Comparison of ENCODE assay signal across 18 cellular contexts in the genomic region with DNA sequence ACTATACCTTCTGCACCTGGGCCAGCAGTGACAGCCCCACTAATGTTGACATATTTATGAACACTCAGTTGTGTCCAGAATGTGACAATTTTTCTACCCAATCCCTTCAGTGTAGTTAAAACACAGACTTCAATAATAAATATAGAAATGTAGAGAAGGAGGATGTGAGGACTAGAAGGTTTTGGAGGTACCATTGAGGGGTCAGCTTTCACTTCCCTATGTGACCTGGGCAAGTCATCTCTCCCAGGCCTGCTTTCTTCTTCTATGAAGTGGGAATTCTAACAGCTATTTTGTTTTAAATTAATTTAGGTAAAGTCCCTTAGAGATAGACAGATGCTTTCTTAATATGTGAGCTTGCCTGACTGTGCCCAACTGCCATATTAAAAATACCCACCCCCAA.
"Had no signal": no experiment of that assay in that cellular context is flagged by ENCODE, and none has a peak within 500 bp of the region (broad histone marks: within the 10 kb centered on the region; RNA-seq: fewer than 3 reads in every experiment).

No MANE protein-coding gene starts in this region.

- H3K36me3 ChIP-seq: cardiac muscle cell, esophagus squamous epithelium, upper lobe of right lung had no signal

- H3K9me3 ChIP-seq: esophagus squamous epithelium, upper lobe of right lung had no signal

- DNase-seq: activated CD4-positive, alpha-beta T cell treated with anti-CD3 and anti-CD28 coated beads for 36 hours; activated CD4-positive, alpha-beta T cell treated with anti-CD3 and anti-CD28 coated beads, Interleukin-2, amount 50 U/mL, for 48 hours; activated naive CD4-positive, alpha-beta T cell; activated naive CD8-positive, alpha-beta T cell treated with anti-CD3 and anti-CD28 coated beads for 36 hours; amygdala; effector CD8-positive, alpha-beta T cell; esophagus squamous epithelium; immature natural killer cell; kidney glomerular epithelial cell; left ventricle myocardium superior; nephron progenitor cell; occipital lobe; stimulated activated naive B cell treated with anti-CD40 and anti-IgM and Interleukin-4, amounts not matched to agents 10 μg/mL and 1 μg/mL and 100 μg/mL, for 72 hours; upper lobe of right lung had no signal

- H3K4me3 ChIP-seq: cardiac muscle cell, esophagus squamous epithelium, upper lobe of right lung had no signal

- H3K27ac ChIP-seq: cardiac muscle cell, esophagus squamous epithelium, upper lobe of right lung had no signal

- H3K27ac Mint-ChIP-seq: activated CD4-positive, alpha-beta T cell treated with anti-CD3 and anti-CD28 coated beads for 36 hours; activated naive CD8-positive, alpha-beta T cell treated with anti-CD3 and anti-CD28 coated beads for 36 hours; activated T-helper 1 cell treated with anti-CD3 and anti-CD28 coated beads, Interleukin-12 subunit alpha, Interleukin-12 subunit beta, Interleukin-2, Interleukin-4 antibody, amounts not matched to agents 30 ng/mL and 10 ng/mL and 1 ng/mL, durations not matched to agents 14 hours and 24 hours and 36 hours; dendritic cell treated with granulocyte-macrophage colony-stimulating factor and Interleukin-4, amounts not matched to agents 40 ng/mL and 50 ng/mL, for 4 days; immature natural killer cell; nephron progenitor cell; stimulated activated naive B cell treated with anti-CD40 and anti-IgM and Interleukin-4, amounts not matched to agents 10 μg/mL and 1 μg/mL and 100 μg/mL, for 72 hours; WTC11 had no signal

- H3K9me3 Mint-ChIP-seq: activated naive CD8-positive, alpha-beta T cell treated with anti-CD3 and anti-CD28 coated beads for 36 hours; activated T-helper 1 cell treated with anti-CD3 and anti-CD28 coated beads, Interleukin-12 subunit alpha, Interleukin-12 subunit beta, Interleukin-2, Interleukin-4 antibody, amounts not matched to agents 30 ng/mL and 10 ng/mL and 1 ng/mL, durations not matched to agents 14 hours and 24 hours and 36 hours; dendritic cell treated with granulocyte-macrophage colony-stimulating factor and Interleukin-4, amounts not matched to agents 40 ng/mL and 50 ng/mL, for 4 days; nephron progenitor cell; WTC11 had no signal

- H3K4me1 ChIP-seq: esophagus squamous epithelium, upper lobe of right lung had no signal

- H3K4me1 Mint-ChIP-seq: activated CD4-positive, alpha-beta T cell treated with anti-CD3 and anti-CD28 coated beads for 36 hours; activated naive CD8-positive, alpha-beta T cell treated with anti-CD3 and anti-CD28 coated beads for 36 hours; immature natural killer cell; stimulated activated naive B cell treated with anti-CD40 and anti-IgM and Interleukin-4, amounts not matched to agents 10 μg/mL and 1 μg/mL and 100 μg/mL, for 72 hours; WTC11 had no signal

- H3K27me3 Mint-ChIP-seq: activated naive CD8-positive, alpha-beta T cell treated with anti-CD3 and anti-CD28 coated beads for 36 hours; dendritic cell treated with granulocyte-macrophage colony-stimulating factor and Interleukin-4, amounts not matched to agents 40 ng/mL and 50 ng/mL, for 4 days; stimulated activated naive B cell treated with anti-CD40 and anti-IgM and Interleukin-4, amounts not matched to agents 10 μg/mL and 1 μg/mL and 100 μg/mL, for 72 hours had no signal

- H3K27me3 ChIP-seq: cardiac muscle cell, esophagus squamous epithelium, upper lobe of right lung had no signal

- H3K4me3 Mint-ChIP-seq: activated CD4-positive, alpha-beta T cell treated with anti-CD3 and anti-CD28 coated beads for 36 hours; activated naive CD8-positive, alpha-beta T cell treated with anti-CD3 and anti-CD28 coated beads for 36 hours; activated T-helper 1 cell treated with anti-CD3 and anti-CD28 coated beads, Interleukin-12 subunit alpha, Interleukin-12 subunit beta, Interleukin-2, Interleukin-4 antibody, amounts not matched to agents 30 ng/mL and 10 ng/mL and 1 ng/mL, durations not matched to agents 14 hours and 24 hours and 36 hours; dendritic cell treated with granulocyte-macrophage colony-stimulating factor and Interleukin-4, amounts not matched to agents 40 ng/mL and 50 ng/mL, for 4 days; immature natural killer cell; nephron progenitor cell; stimulated activated naive B cell treated with anti-CD40 and anti-IgM and Interleukin-4, amounts not matched to agents 10 μg/mL and 1 μg/mL and 100 μg/mL, for 72 hours; WTC11 had no signal

- ATAC-seq: activated CD4-positive, alpha-beta T cell treated with anti-CD3 and anti-CD28 coated beads for 36 hours; left ventricle myocardium superior; stimulated activated naive B cell treated with anti-CD40 and anti-IgM and Interleukin-4, amounts not matched to agents 10 μg/mL and 1 μg/mL and 100 μg/mL, for 72 hours; upper lobe of right lung; WTC11 had no signal

- H3K36me3 Mint-ChIP-seq: activated naive CD8-positive, alpha-beta T cell treated with anti-CD3 and anti-CD28 coated beads for 36 hours; immature natural killer cell; stimulated activated naive B cell treated with anti-CD40 and anti-IgM and Interleukin-4, amounts not matched to agents 10 μg/mL and 1 μg/mL and 100 μg/mL, for 72 hours; WTC11 had no signal
